In genomic region chr15:62138124-62138523, GRCh38 we compare ENCODE assay signal across 16 cellular contexts. TPM values are rescaled to one million over a fixed set of nuclear protein-coding genes. Genes with fewer than 3 reads are reported as not detected.
DNase-seq lines count a peak whose midpoint lies in the region; ATAC-seq and TF ChIP-seq lines count a peak whose summit lies in the region.
"Had no signal": no experiment of that assay in that cellular context is flagged by ENCODE, and none has a peak within 500 bp of the region (broad histone marks: within the 10 kb centered on the region; RNA-seq: fewer than 3 reads in every experiment).

No MANE protein-coding gene starts in this region.

- TF ChIP-seq CTCF in astrocyte of the spinal cord (IDR thresholded peaks at IDR 0.05; ENCODE audit: low read depth, low read length) (no peak), upper lobe of right lung (IDR thresholded peaks at IDR 0.05) (no peak), dorsolateral prefrontal cortex (IDR thresholded peaks at IDR 0.05 in 54 of 56, conservative IDR thresholded peaks at IDR 0.05 in 2 of 56; ENCODE audit: low read depth in 1 of 56, partially characterized antibody in 56 of 56) (no peak), tibial nerve (IDR thresholded peaks at IDR 0.05) (no peak), gastroesophageal sphincter (IDR thresholded peaks at IDR 0.05) (no peak)

- TF ChIP-seq POLR2A in tibial nerve (IDR thresholded peaks at IDR 0.05): no peak
- no peak for TF ChIP-seq POLR2A in gastroesophageal sphincter (IDR thresholded peaks at IDR 0.05)

- H3K4me3 ChIP-seq in astrocyte of the spinal cord (ENCODE audit: low read depth, low read length) (no peak overlapping the region), upper lobe of right lung (no peak overlapping the region), dorsolateral prefrontal cortex (no peak overlapping the region), tibial nerve (no peak overlapping the region), gastroesophageal sphincter (no peak overlapping the region)
- H3K4me3 ChIP-seq: GM12878, skin epidermis, thyroid gland had no signal

- no peak for ATAC-seq in upper lobe of right lung
- ATAC-seq in GM21390 (IDR thresholded peaks at IDR 0.05; ENCODE audit: unreplicated experiment): no peak
- no peak for ATAC-seq in gastroesophageal sphincter
- ATAC-seq: esophagus mucosa, GM12878 had no signal

- 61 to 77% methylated on average over 5 of the region's 5 CpGs for WGBS in tibial nerve, 2 donors
- WGBS in gastroesophageal sphincter (ENCODE audit: low coverage in 1 of 2), 2 donors: 50 to 75% methylated on average over 5 of the region's 5 CpGs

- H3K27me3 ChIP-seq in upper lobe of right lung (no peaks in the 10 kb centered on the region), dorsolateral prefrontal cortex (peaks cover 0 to 7% (median 0%) of the 10 kb centered on the region in 45 donors), tibial nerve (no peaks in the 10 kb centered on the region), gastroesophageal sphincter (peaks cover 8% of the 10 kb centered on the region)
- H3K27me3 ChIP-seq: thyroid gland had no signal

- H3K9me3 ChIP-seq in upper lobe of right lung (no peaks in the 10 kb centered on the region), tibial nerve (no peaks in the 10 kb centered on the region), gastroesophageal sphincter (no peaks in the 10 kb centered on the region)
- H3K9me3 ChIP-seq: thyroid gland had no signal

- DNase-seq in M059J (ENCODE audit: low read depth) (peak; percentile 67), astrocyte of the spinal cord (ENCODE audit: low read depth, low spot score) (peak; percentile 76), glomerular visceral epithelial cell (ENCODE audit: extremely low spot score) (peak; percentile 55), upper lobe of right lung (no peak), dorsolateral prefrontal cortex (no peak), tibial nerve (ENCODE audit: low spot score in 2 of 2) (no peak)
- DNase-seq: activated T-cell treated with anti-CD3 and anti-CD28 coated beads, Interleukin-2, amount 50 U/mL, for 24 hours; anterior cingulate cortex; left cardiac atrium; NCI-H1417; thyroid gland had no signal

- no peaks in the 10 kb centered on the region for H3K36me3 ChIP-seq in upper lobe of right lung
- no peaks in the 10 kb centered on the region for H3K36me3 ChIP-seq in tibial nerve
- no peaks in the 10 kb centered on the region for H3K36me3 ChIP-seq in gastroesophageal sphincter
- H3K36me3 ChIP-seq: thyroid gland had no signal

- H3K4me1 ChIP-seq in upper lobe of right lung: peaks cover 8% of the 10 kb centered on the region
- H3K4me1 ChIP-seq in tibial nerve: peaks cover 0 to 6% (median 0%) of the 10 kb centered on the region in 4 donors
- H3K4me1 ChIP-seq in gastroesophageal sphincter: no peaks in the 10 kb centered on the region

- in situ Hi-C loops in astrocyte of the spinal cord (cut with HindIII; ENCODE audit: low sequenced_read_pairs): no loop called here

- peak overlapping the region; percentile 11 for H3K27ac ChIP-seq in upper lobe of right lung
- H3K27ac ChIP-seq in dorsolateral prefrontal cortex: no peak overlapping the region
- no peak overlapping the region for H3K27ac ChIP-seq in tibial nerve
- no peak overlapping the region for H3K27ac ChIP-seq in gastroesophageal sphincter
- H3K27ac ChIP-seq: skin epidermis, thyroid gland had no signal

- no peak for TF ChIP-seq EP300 in tibial nerve (IDR thresholded peaks at IDR 0.05)
- no peak for TF ChIP-seq EP300 in gastroesophageal sphincter (IDR thresholded peaks at IDR 0.05)

- intact Hi-C loops in upper lobe of right lung (cut with DNase I): no loop called here
- intact Hi-C loops in dorsolateral prefrontal cortex (cut with DNase I): no loop called here

RNA-seq across cellular contexts. Expression of gene C2CD4B, which starts 27.0 kb away (rescaled TPM):
- total RNA-seq in M059J (2014; rRNA removed; shearing (Covaris generic)): not detected in 2 replicates
- total RNA-seq in upper lobe of right lung (3.5 TPM), dorsolateral prefrontal cortex (1 to 10 TPM in 44 of 120 experiments, under 1 TPM in 49, not detected in 27; 0.29 to 8.2 (median 0.96) TPM), tibial nerve (1 to 10 TPM; 1.8 to 5.5 (median 3.0) TPM), gastroesophageal sphincter (1 to 10 TPM in 2 of 4 donors, under 1 TPM in 2; 0.17 to 2.7 (median 1.1) TPM)
- total RNA-seq: GM12878 had no signal

Comparison
In these comparisons a context has a peak if more than half of its experiments do, and no peak if none do; other contexts are left out.
1. DNase-seq: peak in M059J (single experiment), astrocyte of the spinal cord (single experiment) and glomerular visceral epithelial cell (single experiment); none in upper lobe of right lung (single experiment), dorsolateral prefrontal cortex (0 of 10) and tibial nerve (0 of 2).